14 cellular contexts compared by ENCODE assay signal in the genomic region with DNA sequence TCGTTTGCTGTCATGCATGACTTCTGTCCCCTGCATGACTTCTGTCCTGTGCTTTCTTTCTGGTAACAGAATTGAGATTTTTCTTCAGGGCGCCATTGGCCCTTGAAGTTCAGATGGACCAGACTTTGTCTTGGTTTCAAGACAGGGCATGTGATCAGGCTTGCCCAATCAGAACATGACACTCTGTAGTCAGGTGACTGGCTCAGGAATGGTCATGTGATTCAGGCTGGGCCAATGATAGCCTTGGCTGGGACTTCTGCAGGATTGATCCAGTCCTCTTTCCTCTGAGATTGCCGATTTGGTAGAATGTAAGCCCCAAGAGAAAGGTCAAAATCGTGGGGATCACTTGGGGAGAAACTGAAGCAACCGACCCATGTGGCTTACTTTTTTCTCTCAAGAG.
DNase-seq lines count a peak whose midpoint lies in the region; ATAC-seq, FAIRE-seq and TF ChIP-seq lines count a peak whose summit lies in the region.
"Had no signal": no experiment of that assay in that cellular context is flagged by ENCODE, and none has a peak within 500 bp of the region (broad histone marks: within the 10 kb centered on the region; RNA-seq: fewer than 3 reads in every experiment).

No MANE protein-coding gene starts in this region.

- H3K4me3 ChIP-seq in heart left ventricle (no peak overlapping the region), Karpas-422 (ENCODE audit: low read length) (no peak overlapping the region), GM12878 (no peak overlapping the region), foreskin fibroblast (ENCODE audit: low read depth in 1 of 2, low read length in 2 of 2) (no peak overlapping the region)

- no peaks in the 10 kb centered on the region for H3K36me3 ChIP-seq in heart left ventricle
- no peaks in the 10 kb centered on the region for H3K36me3 ChIP-seq in Karpas-422 (ENCODE audit: insufficient read depth, low read length)
- no peaks in the 10 kb centered on the region for H3K36me3 ChIP-seq in GM12878 (ENCODE audit: control insufficient read depth in 2 of 2, insufficient read depth in 2 of 2, low read length in 1 of 2)

- CTCF ChIA-PET in GM12878 (lab: Yijun Ruan, JAX), result no interaction called here

- H4K20me1 ChIP-seq in Karpas-422 (ENCODE audit: insufficient read depth, low read depth, low read length) (no peaks in the 10 kb centered on the region), GM12878 (ENCODE audit: control insufficient read depth, insufficient read depth) (no peaks in the 10 kb centered on the region)

- H3K4me1 ChIP-seq in heart left ventricle (no peaks in the 10 kb centered on the region), Karpas-422 (ENCODE audit: low read length) (no peaks in the 10 kb centered on the region), GM12878 (ENCODE audit: control insufficient read depth, insufficient read depth, low read length) (no peaks in the 10 kb centered on the region)

- in situ Hi-C loops in GM12878 (cut with MboI), result no loop called here

- ATAC-seq in heart left ventricle, result no peak
- no peak for ATAC-seq in GM12878
- no peak for ATAC-seq in GM21528 (IDR thresholded peaks at IDR 0.05; ENCODE audit: low FRiP score, unreplicated experiment)

- H2AFZ ChIP-seq in Karpas-422 (ENCODE audit: low read length), result no peak overlapping the region
- no peak overlapping the region for H2AFZ ChIP-seq in GM12878 (ENCODE audit: control insufficient read depth, low read depth, low read length)

- no peak for TF ChIP-seq EP300 in GM12878 (IDR thresholded peaks at IDR 0.05; ENCODE audit: borderline replicate concordance in 1 of 2, control insufficient read depth in 1 of 2, low read depth in 2 of 2, low read length in 2 of 2)

- peaks cover 0 to 3% (median 0%) of the 10 kb centered on the region in 12 donors for H3K9me3 ChIP-seq in heart left ventricle
- no peaks in the 10 kb centered on the region for H3K9me3 ChIP-seq in Karpas-422 (ENCODE audit: low read length)
- H3K9me3 ChIP-seq in GM12878 (replicated peaks; ENCODE audit: control insufficient read depth, insufficient read depth, low read length), result no peaks in the 10 kb centered on the region

- H3K79me2 ChIP-seq in Karpas-422 (ENCODE audit: low read length) (no peaks in the 10 kb centered on the region), GM12878 (ENCODE audit: control insufficient read depth, insufficient read depth, low read length) (no peaks in the 10 kb centered on the region)

- no peak for TF ChIP-seq CTCF in heart left ventricle (IDR thresholded peaks at IDR 0.05)
- TF ChIP-seq CTCF in GM12878 (IDR thresholded peaks at IDR 0.05 in 2 of 3, conservative IDR thresholded peaks at IDR 0.05 in 1 of 3; ENCODE audit: control insufficient read depth in 2 of 3, extremely low read depth in 1 of 3, insufficient read depth in 1 of 3, low read depth in 3 of 3, low read length in 3 of 3), result no peak
- no peak for TF ChIP-seq CTCF in foreskin fibroblast (IDR thresholded peaks at IDR 0.05; ENCODE audit: low read depth, low read length)

- TF ChIP-seq RAD21 in GM12878 (IDR thresholded peaks at IDR 0.05; ENCODE audit: insufficient read depth, low read depth, low read length), result no peak

- H3K27ac ChIP-seq in heart left ventricle, result no peak overlapping the region
- H3K27ac ChIP-seq in Karpas-422 (ENCODE audit: low read length), result no peak overlapping the region
- H3K27ac ChIP-seq in GM12878 (ENCODE audit: control insufficient read depth, insufficient read depth), result no peak overlapping the region

- POLR2A ChIA-PET in GM12878 (lab: Charles Lee), result no interaction called here

- no peak overlapping the region for H3K9ac ChIP-seq in Karpas-422 (ENCODE audit: low read length)
- H3K9ac ChIP-seq in GM12878 (ENCODE audit: control insufficient read depth, insufficient read depth, low read length), result no peak overlapping the region

- TF ChIP-seq POLR2A in heart left ventricle (IDR thresholded peaks at IDR 0.05) (no peak), GM12878 (IDR thresholded peaks at IDR 0.05; ENCODE audit: low read depth, low read length) (no peak)

- no TSS peak for BruUV-seq in GM12878 (replicated peaks; lab: Mats Ljungman, UMichigan)

- RAD21 ChIA-PET in GM12878 (lab: Charles Lee; ENCODE audit: unreplicated experiment), result no interaction called here

- 84 to 94% (median 91%) methylated on average over 5 of the region's 5 CpGs for WGBS in heart left ventricle, 4 donors
- 11% methylated on average over 5 of the region's 5 CpGs for WGBS in GM12878 (ENCODE audit: insufficient coverage, insufficient replicate concordance, low lambda C conversion rate, missing lambda C conversion rate)

- H3K27me3 ChIP-seq in heart left ventricle, result no peaks in the 10 kb centered on the region
- H3K27me3 ChIP-seq in Karpas-422 (ENCODE audit: low read length), result no peaks in the 10 kb centered on the region; the same call in 1 of the 2 replicates
- no peaks in the 10 kb centered on the region; a peak in 2 of 4 replicates for H3K27me3 ChIP-seq in GM12878 (replicated peaks in 1 of 2; ENCODE audit: control insufficient read depth in 2 of 2, insufficient read depth in 2 of 2, low read length in 1 of 2)

- H3K4me2 ChIP-seq in Karpas-422 (ENCODE audit: low read depth, low read length, poor library complexity, severe bottlenecking) (no peak overlapping the region), GM12878 (ENCODE audit: control insufficient read depth, insufficient read depth) (no peak overlapping the region)

- SMC1A ChIA-PET in GM12878 (lab: Charles Lee; ENCODE audit: uncharacterized antibody, unreplicated experiment), result no interaction called here

- no peaks in the 10 kb centered on the region for H3K9me2 ChIP-seq in Karpas-422 (replicated peaks; ENCODE audit: insufficient read depth, low read length)

- peak; percentile 66 for DNase-seq in cardiac septum (ENCODE audit: low spot score)
- DNase-seq in heart left ventricle, result no peak
- peak; percentile 68 for DNase-seq in Karpas-422
- no peak for DNase-seq in GM12878 (ENCODE audit: low read depth, low spot score)
- DNase-seq in NCI-H2081 (lab: John Stamatoyannopoulos, UW), result no peak
- no peak for DNase-seq in foreskin fibroblast
- no peak for DNase-seq in stimulated activated CD4-positive, alpha-beta T cell treated with anti-CD3 and anti-CD28 coated beads, Interleukin-4, amount 100 ng/mL, for 24 hours
- DNase-seq: CD8-positive, alpha-beta memory T cell; GF-D8; H9; NCI-H1092; NCI-H2107; NCI-H774 had no signal

- intact Hi-C loops in cardiac septum (cut with DNase I), result no loop called here
- intact Hi-C loops in heart left ventricle (cut with DNase I), result loop anchor here in 1 of 10 donors (10.0 kb wide), 1 partner anchor 64 kb away; no protein-coding TSS in a partner anchor
- intact Hi-C loops in GM12878 (cut with micrococcal nuclease; ENCODE audit: unreplicated experiment), result no loop called here

- FAIRE-seq in GM12878 (lab: Jason Lieb, UNC), result no peak

TF ChIP-seq in GM12878, 131 proteins besides CTCF, POLR2A, EP300 and RAD21:
- TF ChIP-seq ZSCAN29 (IDR thresholded peaks at IDR 0.05) (no peak), TBL1XR1 (IDR thresholded peaks at IDR 0.05; ENCODE audit: low read depth, low read length) (no peak), RAD51 (IDR thresholded peaks at IDR 0.05) (peak; percentile 78; the same call in 1 of the 2 replicates), POLR2AphosphoS5 (IDR thresholded peaks at IDR 0.05; ENCODE audit: low read length) (no peak), CHD4 (IDR thresholded peaks at IDR 0.05) (no peak), ETV6 (conservative IDR thresholded peaks at IDR 0.05 in 1 of 2, IDR thresholded peaks at IDR 0.05 in 1 of 2; ENCODE audit: borderline replicate concordance in 1 of 2, low read depth in 1 of 2) (no peak), YY1 (IDR thresholded peaks at IDR 0.05; ENCODE audit: low read depth, low read length) (no peak), CBX3 (IDR thresholded peaks at IDR 0.05; ENCODE audit: borderline replicate concordance, low read depth) (no peak), MXI1 (IDR thresholded peaks at IDR 0.05; ENCODE audit: low read depth, low read length) (no peak), KLF5 (IDR thresholded peaks at IDR 0.05; ENCODE audit: partially characterized antibody) (no peak), BCL11A (IDR thresholded peaks at IDR 0.05; ENCODE audit: low read depth, low read length) (no peak), BMI1 (IDR thresholded peaks at IDR 0.05; ENCODE audit: borderline replicate concordance) (no peak)
- TF ChIP-seq, protein P1, sequence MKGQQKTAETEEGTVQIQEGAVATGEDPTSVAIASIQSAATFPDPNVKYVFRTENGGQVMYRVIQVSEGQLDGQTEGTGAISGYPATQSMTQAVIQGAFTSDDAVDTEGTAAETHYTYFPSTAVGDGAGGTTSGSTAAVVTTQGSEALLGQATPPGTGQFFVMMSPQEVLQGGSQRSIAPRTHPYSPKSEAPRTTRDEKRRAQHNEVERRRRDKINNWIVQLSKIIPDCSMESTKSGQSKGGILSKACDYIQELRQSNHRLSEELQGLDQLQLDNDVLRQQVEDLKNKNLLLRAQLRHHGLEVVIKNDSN (IDR thresholded peaks at IDR 0.05; ENCODE audit: borderline replicate concordance, extremely low read length, insufficient read depth, low read depth, low read length), result peak; percentile 61

Comparison
In these comparisons a context has a peak if more than half of its experiments do, and no peak if none do; other contexts are left out.
1. DNase-seq: peak in cardiac septum (single experiment) and Karpas-422 (single experiment); none in heart left ventricle (0 of 5), GM12878 (single experiment), NCI-H2081 (0 of 2), foreskin fibroblast (0 of 2) and stimulated activated CD4-positive, alpha-beta T cell treated with anti-CD3 and anti-CD28 coated beads, Interleukin-4, amount 100 ng/mL, for 24 hours (single experiment).